In the genomic region with DNA sequence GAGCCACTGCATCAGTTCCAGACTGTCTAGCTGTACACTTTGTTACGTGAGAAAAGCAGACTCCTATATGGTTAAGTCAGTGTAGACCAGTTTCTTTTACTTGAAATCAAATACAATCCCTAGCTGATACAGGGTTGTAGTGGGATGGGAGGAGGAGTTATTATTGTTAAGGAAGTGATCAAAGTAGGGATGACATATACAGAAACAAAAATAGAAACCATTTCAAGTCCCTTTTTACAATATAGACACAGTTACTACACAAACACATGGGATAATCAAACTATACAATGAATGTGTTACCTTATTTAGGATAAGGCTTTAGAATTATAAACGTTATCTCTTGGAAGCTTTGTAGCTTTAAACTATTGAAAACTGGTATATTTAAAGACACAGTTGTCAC, we compare ENCODE assay signal across 35 cellular contexts.
DNase-seq lines count a peak whose midpoint lies in the region; ATAC-seq, FAIRE-seq and TF ChIP-seq lines count a peak whose summit lies in the region.
"Had no signal": no experiment of that assay in that cellular context is flagged by ENCODE, and none has a peak within 500 bp of the region (broad histone marks: within the 10 kb centered on the region; RNA-seq: fewer than 3 reads in every experiment).

No MANE protein-coding gene starts in this region.

- peak; percentile 43 for FAIRE-seq in colon (lab: Jason Lieb, UNC)
- FAIRE-seq: A204.1, A549, D721Med had no signal

- H3K4me3 Mint-ChIP-seq in stimulated activated memory B cell treated with anti-CD40 and anti-IgM and Interleukin-4, amounts not matched to agents 10 μg/mL and 1 μg/mL and 100 μg/mL, for 72 hours, result no peak overlapping the region
- H3K4me3 Mint-ChIP-seq in immature natural killer cell, result no peak overlapping the region
- H3K4me3 Mint-ChIP-seq in stimulated activated naive B cell treated with anti-CD40 and anti-IgM and Interleukin-4, amounts not matched to agents 10 μg/mL and 1 μg/mL and 100 μg/mL, for 72 hours, result no peak overlapping the region
- H3K4me3 Mint-ChIP-seq: B cell; CD14-positive monocyte; CD4-positive, alpha-beta memory T cell; CD4-positive, alpha-beta T cell; CD4-positive, CD25-positive, alpha-beta regulatory T cell; CD8-positive, alpha-beta memory T cell; CD8-positive, alpha-beta T cell had no signal

- intact Hi-C loops in left colon (cut with DNase I, micrococcal nuclease), result no loop called here
- intact Hi-C loops in mucosa of descending colon (cut with DNase I, micrococcal nuclease), result no loop called here

- DNase-seq in left colon, result no peak
- DNase-seq in mucosa of descending colon, result no peak
- no peak for DNase-seq in immature natural killer cell
- no peak for DNase-seq in stimulated activated naive B cell treated with anti-CD40 and anti-IgM and Interleukin-4, amounts not matched to agents 10 μg/mL and 1 μg/mL and 100 μg/mL, for 72 hours
- DNase-seq in NCI-H510A treated with DMSO at 0.1 percent for 48 hours (lab: John Stamatoyannopoulos, UW), result no peak
- DNase-seq: 8988T; ACHN; AML-193; BE2C; C1 segment of cervical spinal cord; Caco-2; Calu3; CD4-positive, alpha-beta memory T cell; CD4-positive, alpha-beta T cell; CD4-positive, CD25-positive, alpha-beta regulatory T cell; CD8-positive, alpha-beta memory T cell; CD8-positive, alpha-beta T cell; COR-L47; DMS 273 treated with DMSO at 0.1 percent for 48 hours; DMS153; DMS53; DMS79; DMS79 treated with DMSO at 0.1 percent for 48 hours; DND-41; EL had no signal

- no peak for TF ChIP-seq CTCF in mucosa of descending colon (IDR thresholded peaks at IDR 0.05)

- H3K4me3 ChIP-seq in mucosa of descending colon, result no peak overlapping the region
- H3K4me3 ChIP-seq: A549; BLaER1; BLaER1 treated with 17β-estradiol and CSF1 and Interleukin-3, amounts not matched to agents 10 nM and 100 nM had no signal

- no peaks in the 10 kb centered on the region for H3K4me1 ChIP-seq in mucosa of descending colon (ENCODE audit: low read depth)
- H3K4me1 ChIP-seq: A549; BE2C; BLaER1; BLaER1 treated with 17β-estradiol and CSF1 and Interleukin-3, amounts not matched to agents 10 nM and 100 nM; Caco-2 had no signal

- H3K27ac Mint-ChIP-seq in stimulated activated memory B cell treated with anti-CD40 and anti-IgM and Interleukin-4, amounts not matched to agents 10 μg/mL and 1 μg/mL and 100 μg/mL, for 72 hours, result no peak overlapping the region
- no peak overlapping the region for H3K27ac Mint-ChIP-seq in immature natural killer cell
- no peak overlapping the region for H3K27ac Mint-ChIP-seq in stimulated activated naive B cell treated with anti-CD40 and anti-IgM and Interleukin-4, amounts not matched to agents 10 μg/mL and 1 μg/mL and 100 μg/mL, for 72 hours
- H3K27ac Mint-ChIP-seq: B cell; CD4-positive, alpha-beta memory T cell; CD4-positive, alpha-beta T cell; CD4-positive, CD25-positive, alpha-beta regulatory T cell; CD8-positive, alpha-beta memory T cell; CD8-positive, alpha-beta T cell had no signal

- ATAC-seq in left colon (peak; percentile 79), mucosa of descending colon (peak; percentile 71), GM21447 (IDR thresholded peaks at IDR 0.05; ENCODE audit: unreplicated experiment) (no peak)
- peak; percentile 50 for ATAC-seq in stimulated activated memory B cell treated with anti-CD40 and anti-IgM and Interleukin-4, amounts not matched to agents 10 μg/mL and 1 μg/mL and 100 μg/mL, for 72 hours
- ATAC-seq in stimulated activated naive B cell treated with anti-CD40 and anti-IgM and Interleukin-4, amounts not matched to agents 10 μg/mL and 1 μg/mL and 100 μg/mL, for 72 hours (replicated peaks), result no peak
- ATAC-seq: A549; CD8-positive, alpha-beta T cell had no signal

- no peaks in the 10 kb centered on the region for H3K9me3 ChIP-seq in mucosa of descending colon
- H3K9me3 ChIP-seq: A549; BE2C; BLaER1; BLaER1 treated with 17β-estradiol and CSF1 and Interleukin-3, amounts not matched to agents 10 nM and 100 nM; Caco-2 had no signal

- H3K36me3 ChIP-seq in mucosa of descending colon (ENCODE audit: low read depth), result no peaks in the 10 kb centered on the region
- H3K36me3 ChIP-seq: BE2C; BLaER1; BLaER1 treated with 17β-estradiol and CSF1 and Interleukin-3, amounts not matched to agents 10 nM and 100 nM had no signal

- no peaks in the 10 kb centered on the region for H3K4me1 Mint-ChIP-seq in stimulated activated memory B cell treated with anti-CD40 and anti-IgM and Interleukin-4, amounts not matched to agents 10 μg/mL and 1 μg/mL and 100 μg/mL, for 72 hours
- no peaks in the 10 kb centered on the region for H3K4me1 Mint-ChIP-seq in immature natural killer cell
- H3K4me1 Mint-ChIP-seq in stimulated activated naive B cell treated with anti-CD40 and anti-IgM and Interleukin-4, amounts not matched to agents 10 μg/mL and 1 μg/mL and 100 μg/mL, for 72 hours, result no peaks in the 10 kb centered on the region
- H3K4me1 Mint-ChIP-seq: B cell; CD14-positive monocyte; CD4-positive, alpha-beta memory T cell; CD4-positive, CD25-positive, alpha-beta regulatory T cell; CD8-positive, alpha-beta memory T cell had no signal

- H3K9me3 Mint-ChIP-seq in stimulated activated memory B cell treated with anti-CD40 and anti-IgM and Interleukin-4, amounts not matched to agents 10 μg/mL and 1 μg/mL and 100 μg/mL, for 72 hours, result peaks cover 4% of the 10 kb centered on the region
- peaks cover 0 to 6% (median under 1%) of the 10 kb centered on the region in 6 donors for H3K9me3 Mint-ChIP-seq in immature natural killer cell
- no peaks in the 10 kb centered on the region for H3K9me3 Mint-ChIP-seq in stimulated activated naive B cell treated with anti-CD40 and anti-IgM and Interleukin-4, amounts not matched to agents 10 μg/mL and 1 μg/mL and 100 μg/mL, for 72 hours
- H3K9me3 Mint-ChIP-seq: CD4-positive, alpha-beta T cell; CD8-positive, alpha-beta T cell had no signal

- no peaks in the 10 kb centered on the region for H3K27me3 Mint-ChIP-seq in stimulated activated memory B cell treated with anti-CD40 and anti-IgM and Interleukin-4, amounts not matched to agents 10 μg/mL and 1 μg/mL and 100 μg/mL, for 72 hours
- peaks cover 0 to 3% (median 2%) of the 10 kb centered on the region in 3 donors for H3K27me3 Mint-ChIP-seq in immature natural killer cell (ENCODE audit: low read depth in 3 of 3)
- no peaks in the 10 kb centered on the region for H3K27me3 Mint-ChIP-seq in stimulated activated naive B cell treated with anti-CD40 and anti-IgM and Interleukin-4, amounts not matched to agents 10 μg/mL and 1 μg/mL and 100 μg/mL, for 72 hours
- H3K27me3 Mint-ChIP-seq: B cell; CD4-positive, alpha-beta T cell; CD4-positive, CD25-positive, alpha-beta regulatory T cell; CD8-positive, alpha-beta memory T cell had no signal

- no peaks in the 10 kb centered on the region for H3K36me3 Mint-ChIP-seq in stimulated activated memory B cell treated with anti-CD40 and anti-IgM and Interleukin-4, amounts not matched to agents 10 μg/mL and 1 μg/mL and 100 μg/mL, for 72 hours
- H3K36me3 Mint-ChIP-seq in immature natural killer cell, result no peaks in the 10 kb centered on the region
- no peaks in the 10 kb centered on the region for H3K36me3 Mint-ChIP-seq in stimulated activated naive B cell treated with anti-CD40 and anti-IgM and Interleukin-4, amounts not matched to agents 10 μg/mL and 1 μg/mL and 100 μg/mL, for 72 hours
- H3K36me3 Mint-ChIP-seq: CD14-positive monocyte; CD4-positive, alpha-beta memory T cell; CD4-positive, CD25-positive, alpha-beta regulatory T cell; CD8-positive, alpha-beta memory T cell; CD8-positive, alpha-beta T cell had no signal

Comparison
In these comparisons a context has a peak if more than half of its experiments do, and no peak if none do; other contexts are left out.
1. ATAC-seq: peak in left colon (single experiment), mucosa of descending colon (single experiment) and stimulated activated memory B cell treated with anti-CD40 and anti-IgM and Interleukin-4, amounts not matched to agents 10 μg/mL and 1 μg/mL and 100 μg/mL, for 72 hours (single experiment); none in stimulated activated naive B cell treated with anti-CD40 and anti-IgM and Interleukin-4, amounts not matched to agents 10 μg/mL and 1 μg/mL and 100 μg/mL, for 72 hours (0 of 2) and GM21447 (single experiment).